Comparison of ENCODE assay signal across 11 cellular contexts in genomic region chr13:24063281-24063851, GRCh38.
DNase-seq lines count a peak whose midpoint lies in the region; ATAC-seq and TF ChIP-seq lines count a peak whose summit lies in the region.
"Had no signal": no experiment of that assay in that cellular context is flagged by ENCODE, and none has a peak within 500 bp of the region (broad histone marks: within the 10 kb centered on the region; RNA-seq: fewer than 3 reads in every experiment).

No MANE protein-coding gene starts in this region.

- H3K36me3 ChIP-seq in right atrium auricular region (no peaks in the 10 kb centered on the region), thyroid gland (no peaks in the 10 kb centered on the region)

- no peaks in the 10 kb centered on the region for H3K9me3 Mint-ChIP-seq in activated naive CD4-positive, alpha-beta T cell treated with anti-CD3 and anti-CD28 coated beads for 36 hours
- H3K9me3 Mint-ChIP-seq in activated T-cell treated with anti-CD3 and anti-CD28 coated beads, Interleukin-2, amount 50 U/mL, for 4 hours: no peaks in the 10 kb centered on the region

- peak; percentile 38 for DNase-seq in activated naive CD4-positive, alpha-beta T cell treated with anti-CD3 and anti-CD28 coated beads for 36 hours
- no peak for DNase-seq in activated naive CD4-positive, alpha-beta T cell treated with anti-CD3 and anti-CD28 coated beads, Interleukin-2, amount 50 U/mL, for 16 hours
- DNase-seq in activated T-cell treated with anti-CD3 and anti-CD28 coated beads, Interleukin-2, amount 50 U/mL, for 4 hours: no peak
- DNase-seq in right atrium auricular region (ENCODE audit: low spot score) (no peak), thyroid gland (peak; percentile 55 to 74), retina (no peak)
- no peak for DNase-seq in effector CD4-positive, alpha-beta T cell
- DNase-seq: effector memory CD4-positive, alpha-beta T cell; NCI-H510A treated with DMSO at 0.1 percent for 48 hours had no signal

- no peak overlapping the region for H3K4me3 Mint-ChIP-seq in activated naive CD4-positive, alpha-beta T cell treated with anti-CD3 and anti-CD28 coated beads for 36 hours
- H3K4me3 Mint-ChIP-seq in activated T-cell treated with anti-CD3 and anti-CD28 coated beads, Interleukin-2, amount 50 U/mL, for 4 hours: no peak overlapping the region
- H3K4me3 Mint-ChIP-seq: B cell had no signal

- intact Hi-C loops in activated naive CD4-positive, alpha-beta T cell treated with anti-CD3 and anti-CD28 coated beads for 36 hours (cut with micrococcal nuclease): no loop called here
- intact Hi-C loops in thyroid gland (cut with DNase I): no loop called here

- peak; percentile 43 to 51 for ATAC-seq in activated T-cell treated with anti-CD3 and anti-CD28 coated beads, Interleukin-2, amount 50 U/mL, for 4 hours
- no peak for ATAC-seq in GM21423 (IDR thresholded peaks at IDR 0.05; ENCODE audit: unreplicated experiment)

- H3K27ac Mint-ChIP-seq in activated naive CD4-positive, alpha-beta T cell treated with anti-CD3 and anti-CD28 coated beads for 36 hours: no peak overlapping the region
- H3K27ac Mint-ChIP-seq: B cell had no signal

- CTCF ChIA-PET in activated naive CD4-positive, alpha-beta T cell treated with anti-CD3 and anti-CD28 coated beads for 36 hours (lab: Charles Lee): interaction anchor here (1.0 kb wide), 2 partner anchors 10 to 37 kb away, joined by 3 to 5 read pairs; no protein-coding TSS in a partner anchor

- H3K4me1 Mint-ChIP-seq in activated naive CD4-positive, alpha-beta T cell treated with anti-CD3 and anti-CD28 coated beads for 36 hours (ENCODE audit: low read depth): peaks cover 13% of the 10 kb centered on the region
- H3K4me1 Mint-ChIP-seq in activated T-cell treated with anti-CD3 and anti-CD28 coated beads, Interleukin-2, amount 50 U/mL, for 4 hours (ENCODE audit: low read depth): peaks cover 8% of the 10 kb centered on the region
- H3K4me1 Mint-ChIP-seq: B cell had no signal

- H3K4me3 ChIP-seq in right atrium auricular region (no peak overlapping the region), thyroid gland (replicated peaks in 1 of 3) (no peak overlapping the region)

- H3K27me3 ChIP-seq in right atrium auricular region: no peaks in the 10 kb centered on the region
- no peaks in the 10 kb centered on the region for H3K27me3 ChIP-seq in thyroid gland

- TF ChIP-seq POLR2A in thyroid gland (IDR thresholded peaks at IDR 0.05): no peak

- H3K27ac ChIP-seq in right atrium auricular region (peak overlapping the region; percentile 26 to 42), thyroid gland (peak overlapping the region in 2 of 3 donors; percentile 25 to 32)

- H3K9me3 ChIP-seq in right atrium auricular region (no peaks in the 10 kb centered on the region), thyroid gland (no peaks in the 10 kb centered on the region)

- TF ChIP-seq CTCF in right atrium auricular region (IDR thresholded peaks at IDR 0.05) (no peak), thyroid gland (IDR thresholded peaks at IDR 0.05) (no peak)

- H3K4me1 ChIP-seq in right atrium auricular region: peaks cover 0 to 4% of the 10 kb centered on the region in 2 donors
- H3K4me1 ChIP-seq in thyroid gland: peaks cover 5 to 34% of the 10 kb centered on the region in 2 donors

- 29 to 31% methylated on average over 8 of the region's 8 CpGs for WGBS in thyroid gland, 2 donors

- H3K36me3 Mint-ChIP-seq in activated naive CD4-positive, alpha-beta T cell treated with anti-CD3 and anti-CD28 coated beads for 36 hours (ENCODE audit: low read depth): no peaks in the 10 kb centered on the region
- H3K36me3 Mint-ChIP-seq in activated T-cell treated with anti-CD3 and anti-CD28 coated beads, Interleukin-2, amount 50 U/mL, for 4 hours (ENCODE audit: insufficient read depth): no peaks in the 10 kb centered on the region

- no peaks in the 10 kb centered on the region for H3K27me3 Mint-ChIP-seq in activated naive CD4-positive, alpha-beta T cell treated with anti-CD3 and anti-CD28 coated beads for 36 hours (ENCODE audit: low read depth)
- H3K27me3 Mint-ChIP-seq in activated T-cell treated with anti-CD3 and anti-CD28 coated beads, Interleukin-2, amount 50 U/mL, for 4 hours (ENCODE audit: low read depth): peaks cover 6% of the 10 kb centered on the region

Comparison
In these comparisons a context has a peak if more than half of its experiments do, and no peak if none do; other contexts are left out.
1. DNase-seq: peak in activated naive CD4-positive, alpha-beta T cell treated with anti-CD3 and anti-CD28 coated beads for 36 hours (single experiment) and thyroid gland (2 of 2); none in activated naive CD4-positive, alpha-beta T cell treated with anti-CD3 and anti-CD28 coated beads, Interleukin-2, amount 50 U/mL, for 16 hours (single experiment), activated T-cell treated with anti-CD3 and anti-CD28 coated beads, Interleukin-2, amount 50 U/mL, for 4 hours (single experiment), right atrium auricular region (single experiment), retina (single experiment) and effector CD4-positive, alpha-beta T cell (single experiment).